4 cellular contexts compared by ENCODE assay signal in the genomic region with DNA sequence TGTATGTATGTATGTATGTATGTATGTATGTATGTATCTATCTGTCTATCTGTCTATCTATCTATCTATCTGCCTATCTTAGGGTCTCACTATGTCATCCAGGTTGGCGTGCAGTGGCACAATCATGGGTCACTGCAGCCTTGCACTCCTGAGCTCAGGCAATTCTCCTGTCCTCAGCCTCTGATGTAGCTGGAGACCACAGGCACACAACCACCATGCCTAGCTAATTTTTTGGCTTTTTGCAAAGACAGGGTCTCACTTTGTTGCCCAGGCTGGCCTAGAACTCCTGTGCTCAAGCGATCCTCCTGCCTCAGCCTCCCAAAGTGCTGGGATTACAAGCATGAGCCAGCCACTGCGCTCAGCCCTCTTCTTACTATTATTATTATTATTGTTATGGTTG. TPM values are rescaled to one million over a fixed set of nuclear protein-coding genes. Genes with fewer than 3 reads are reported as not detected.
"Had no signal": no experiment of that assay in that cellular context is flagged by ENCODE, and none has a peak within 500 bp of the region (broad histone marks: within the 10 kb centered on the region; RNA-seq: fewer than 3 reads in every experiment).

No MANE protein-coding gene starts in this region.

RNA-seq across cellular contexts. Expression of gene TPTE, which starts 4.5 kb away (rescaled TPM):
- total RNA-seq: LHCN-M2, M059J, MCF 10A, NCI-H460 had no signal
